ENCODE assay signal across 1 cellular context in genomic region chr6:139584599-139584998, GRCh38.
TF ChIP-seq lines count a peak whose summit lies in the region.

No MANE protein-coding gene starts in this region.

TF ChIP-seq in IMR-90, 13 proteins besides CTCF, POLR2A, EP300 and RAD21 (continued from another document):
- no peak for TF ChIP-seq FOS (IDR thresholded peaks at IDR 0.05; ENCODE audit: low read depth, low read length)
- TF ChIP-seq SMC3 (IDR thresholded peaks at IDR 0.05; ENCODE audit: low read depth, low read length): no peak
